ENCODE assay signal across 8 cellular contexts in the genomic region with DNA sequence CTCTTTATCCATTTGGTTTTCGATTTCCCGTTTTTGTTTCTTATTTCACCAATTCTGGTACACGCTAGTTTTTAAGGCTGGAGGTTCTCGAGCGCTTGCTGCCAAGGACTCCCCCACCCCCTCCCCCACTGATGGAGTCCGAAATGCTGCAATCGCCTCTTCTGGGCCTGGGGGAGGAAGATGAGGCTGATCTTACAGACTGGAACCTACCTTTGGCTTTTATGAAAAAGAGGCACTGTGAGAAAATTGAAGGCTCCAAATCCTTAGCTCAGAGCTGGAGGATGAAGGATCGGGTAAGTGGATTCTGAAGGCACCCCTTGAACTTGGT. TPM values are rescaled to one million over a fixed set of nuclear protein-coding genes. Genes with fewer than 3 reads are reported as not detected.
A peak's percentile ranks its signal among the peaks of the same experiment; 100 is the strongest.
DNase-seq lines count a peak whose midpoint lies in the region; FAIRE-seq and TF ChIP-seq lines count a peak whose summit lies in the region.

No MANE protein-coding gene starts in this region.

- H3K27ac ChIP-seq in ACC112 (ENCODE audit: low read depth, low read length) (peak overlapping the region; percentile 70), HUES48 (ENCODE audit: low read depth, low read length) (peak overlapping the region; percentile 84)

- DNase-seq in NCI-H146 (lab: John Stamatoyannopoulos, UW) (no peak), Ammon's horn (ENCODE audit: low spot score) (no peak), SKM-1 treated with dmso at 0.1 percent for 144 hours (lab: John Stamatoyannopoulos, UW; ENCODE audit: unreplicated experiment) (no peak), H54 (ENCODE audit: insufficient read length, low spot score) (no peak)

- H3K4me3 Mint-ChIP-seq in brain: peak overlapping the region; percentile 91 to 99 (median 96)

- H3K9me3 Mint-ChIP-seq in brain: no peaks in the 10 kb centered on the region

- TF ChIP-seq POLR2A in H54 (IDR thresholded peaks at IDR 0.05; ENCODE audit: low read depth, low read length): no peak

- peaks cover 7% of the 10 kb centered on the region for H3K27me3 Mint-ChIP-seq in brain

- peak overlapping the region; percentile 96 for H3K9ac ChIP-seq in HUES48 (ENCODE audit: low read depth, low read length)

- FAIRE-seq in H54 (lab: Jason Lieb, UNC): no peak

- peak overlapping the region; percentile 92 to 98 (median 97) for H3K27ac Mint-ChIP-seq in brain

- H3K4me1 Mint-ChIP-seq in brain: peaks cover 50% of the 10 kb centered on the region

- peaks cover 27% of the 10 kb centered on the region for H3K4me1 ChIP-seq in ACC112 (ENCODE audit: control insufficient read depth, insufficient read depth, low read length, unreplicated experiment)
- H3K4me1 ChIP-seq in HUES48 (ENCODE audit: control insufficient read depth, insufficient read depth, low read length): peaks cover 6% of the 10 kb centered on the region; the same call in 1 of the 2 replicates
- H3K4me1 ChIP-seq in mononuclear cell (ENCODE audit: insufficient read depth, low read length): peaks cover 23% of the 10 kb centered on the region

- H3K36me3 Mint-ChIP-seq in brain: no peaks in the 10 kb centered on the region

- H3K4me3 ChIP-seq in ACC112 (ENCODE audit: low read depth, low read length) (peak overlapping the region; percentile 99), HUES48 (ENCODE audit: low read depth, low read length) (peak overlapping the region; percentile 99), mononuclear cell (ENCODE audit: low read length) (peak overlapping the region; percentile 95)

- H2AFZ ChIP-seq in ACC112 (ENCODE audit: low read length, unreplicated experiment): peak overlapping the region; percentile 78

- no peaks in the 10 kb centered on the region for H3K9me3 ChIP-seq in HUES48 (ENCODE audit: control insufficient read depth, insufficient read depth, low read length)
- H3K9me3 ChIP-seq in mononuclear cell (ENCODE audit: low read depth, low read length): no peaks in the 10 kb centered on the region

- H3K36me3 ChIP-seq in ACC112 (ENCODE audit: insufficient read depth, low read length) (no peaks in the 10 kb centered on the region), HUES48 (ENCODE audit: control insufficient read depth, insufficient read depth, low read length) (no peaks in the 10 kb centered on the region)

- H3K27me3 ChIP-seq in ACC112 (ENCODE audit: insufficient read depth, low read length) (no peaks in the 10 kb centered on the region), HUES48 (ENCODE audit: control insufficient read depth, insufficient read depth, low read length) (peaks cover 7% of the 10 kb centered on the region), mononuclear cell (ENCODE audit: insufficient read depth, low read length) (peaks cover 3% of the 10 kb centered on the region)

- peaks cover 57% of the 10 kb centered on the region for H3K79me2 ChIP-seq in ACC112 (ENCODE audit: control insufficient read depth, insufficient read depth, low read length, unreplicated experiment)

- TF ChIP-seq CTCF in brain (conservative IDR thresholded peaks at IDR 0.05): no peak

RNA-seq across cellular contexts. Expression of gene RPTOR, which starts 0.8 kb away (rescaled TPM):
- 28.2 TPM for polyA plus RNA-seq in brain (ENCODE audit: insufficient read depth, low read depth, low replicate concordance)
- total RNA-seq in mononuclear cell: 29.8 TPM
